ENCODE assay signal across 17 cellular contexts in genomic region chr9:79387091-79387490, GRCh38.
DNase-seq lines count a peak whose midpoint lies in the region; ATAC-seq and TF ChIP-seq lines count a peak whose summit lies in the region.
"Had no signal": no experiment of that assay in that cellular context is flagged by ENCODE, and none has a peak within 500 bp of the region (broad histone marks: within the 10 kb centered on the region; RNA-seq: fewer than 3 reads in every experiment).

No MANE protein-coding gene starts in this region.

- no peak overlapping the region for H3K4me3 ChIP-seq in left lung
- H3K4me3 ChIP-seq: BLaER1 treated with 17β-estradiol and CSF1 and Interleukin-3, amounts not matched to agents 10 nM and 100 nM had no signal

- ATAC-seq in left lung: no peak
- ATAC-seq: Right ventricle myocardium inferior, SK-N-SH treated with all-trans-retinoic acid at 6 μM for 48 hours had no signal

- H3K4me1 ChIP-seq in left lung: no peaks in the 10 kb centered on the region
- H3K4me1 ChIP-seq: BLaER1 treated with 17β-estradiol and CSF1 and Interleukin-3, amounts not matched to agents 10 nM and 100 nM had no signal

- no peaks in the 10 kb centered on the region for H3K36me3 ChIP-seq in left lung
- H3K36me3 ChIP-seq: BLaER1 treated with 17β-estradiol and CSF1 and Interleukin-3, amounts not matched to agents 10 nM and 100 nM had no signal

- intact Hi-C loops in left lung (cut with DNase I): no loop called here

- no peaks in the 10 kb centered on the region for H3K27me3 ChIP-seq in left lung
- H3K27me3 ChIP-seq: BLaER1 treated with 17β-estradiol and CSF1 and Interleukin-3, amounts not matched to agents 10 nM and 100 nM had no signal

- TF ChIP-seq CTCF in left lung (IDR thresholded peaks at IDR 0.05): no peak

- DNase-seq in ELR (ENCODE audit: low read depth) (peak; percentile 15), NCI-H226 (peak; percentile 38), glomerular visceral epithelial cell (ENCODE audit: extremely low spot score) (peak; percentile 46), smooth muscle cell of the brain vasculature (ENCODE audit: low read depth, low spot score) (peak; percentile 4), NCI-H1436 treated with DMSO at 0.1 percent for 48 hours (lab: John Stamatoyannopoulos, UW) (no peak), NCI-H1930 (lab: John Stamatoyannopoulos, UW) (no peak), left lung (no peak)
- DNase-seq: GF-D8, Karpas-422, MV-4-11, NCI-H146, NCI-H2107, NCI-H446, NCI-H82 had no signal

- no peak overlapping the region for H3K27ac ChIP-seq in left lung
- H3K27ac ChIP-seq: BLaER1 treated with 17β-estradiol and CSF1 and Interleukin-3, amounts not matched to agents 10 nM and 100 nM had no signal

- no peaks in the 10 kb centered on the region for H3K9me3 ChIP-seq in left lung
- H3K9me3 ChIP-seq: BLaER1 treated with 17β-estradiol and CSF1 and Interleukin-3, amounts not matched to agents 10 nM and 100 nM had no signal

Comparison
In these comparisons a context has a peak if more than half of its experiments do, and no peak if none do; other contexts are left out.
1. DNase-seq: peak in ELR (single experiment), NCI-H226 (single experiment), glomerular visceral epithelial cell (single experiment) and smooth muscle cell of the brain vasculature (single experiment); none in NCI-H1436 treated with DMSO at 0.1 percent for 48 hours (single experiment), NCI-H1930 (0 of 2) and left lung (0 of 2).